In genomic region chr11:113313601-113314000, GRCh38 we compare ENCODE assay signal across 9 cellular contexts. TPM values are rescaled to one million over a fixed set of nuclear protein-coding genes. Genes with fewer than 3 reads are reported as not detected.
DNase-seq lines count a peak whose midpoint lies in the region; ATAC-seq, FAIRE-seq and TF ChIP-seq lines count a peak whose summit lies in the region.
"Had no signal": no experiment of that assay in that cellular context is flagged by ENCODE, and none has a peak within 500 bp of the region (broad histone marks: within the 10 kb centered on the region; RNA-seq: fewer than 3 reads in every experiment).

No MANE protein-coding gene starts in this region.

- no peaks in the 10 kb centered on the region for H3K27me3 Mint-ChIP-seq in CD4-positive, CD25-positive, alpha-beta regulatory T cell
- H3K27me3 Mint-ChIP-seq in natural killer cell (ENCODE audit: low read depth in 2 of 2), result peaks cover 0 to 2% of the 10 kb centered on the region in 2 donors

- no peak for ATAC-seq in CD4-positive, CD25-positive, alpha-beta regulatory T cell (ENCODE audit: low read depth in 2 of 2)
- ATAC-seq in K562 (no peak), natural killer cell (no peak)

- no peak for TF ChIP-seq RAD21 in K562 (CRISPR knock-in tag; conservative IDR thresholded peaks at IDR 0.05 in 1 of 2, IDR thresholded peaks at IDR 0.05 in 1 of 2)

- in situ Hi-C loops in K562 (cut with MboI), result loop anchor here (25.0 kb wide), 2 partner anchors 224 to 949 kb away; no protein-coding TSS in a partner anchor

- intact Hi-C loops in K562 (cut with micrococcal nuclease) (no loop called here), natural killer cell (cut with micrococcal nuclease) (no loop called here)

- peaks cover 13% of the 10 kb centered on the region for H3K4me1 ChIP-seq in CD4-positive, CD25-positive, alpha-beta regulatory T cell (ENCODE audit: control insufficient read depth, insufficient read depth, low read length, poor library complexity, severe bottlenecking)
- no peaks in the 10 kb centered on the region for H3K4me1 ChIP-seq in HUES6 (ENCODE audit: control insufficient read depth, insufficient read depth, low read length)
- H3K4me1 ChIP-seq in K562 (replicated peaks in 1 of 2; ENCODE audit: control insufficient read depth in 2 of 2, insufficient read depth in 2 of 2, low read length in 2 of 2), result peaks cover 5 to 8% of the 10 kb centered on the region in 2 experiments; a peak in 4 of 5 replicates

- no peak for TF ChIP-seq POLR2A in K562 (conservative IDR thresholded peaks at IDR 0.05)

- POLR2A ChIA-PET in K562 (lab: Yijun Ruan, JAX), result interaction anchor here (0.7 to 1.3 kb wide), 2 partner anchors 9 to 32 kb away, joined by 3 to 4 read pairs; no protein-coding TSS in a partner anchor

- 67% methylated on average over 3 of the region's 3 CpGs for WGBS in K562 (ENCODE audit: insufficient coverage, low coverage, missing lambda C conversion rate)

- TF ChIP-seq EP300 in K562 (IDR thresholded peaks at IDR 0.05; ENCODE audit: low read length), result no peak

- H2AFZ ChIP-seq in K562 (ENCODE audit: low read depth, low read length), result peak overlapping the region; percentile 92

- H3K4me1 Mint-ChIP-seq in CD4-positive, CD25-positive, alpha-beta regulatory T cell, result peaks cover 0 to 48% (median 32%) of the 10 kb centered on the region in 4 donors
- peaks cover 9 to 19% of the 10 kb centered on the region in 2 donors for H3K4me1 Mint-ChIP-seq in natural killer cell

- H3K9me1 ChIP-seq in K562 (ENCODE audit: control insufficient read depth, insufficient read depth, low read length), result no peaks in the 10 kb centered on the region

- H4K20me1 ChIP-seq in K562 (replicated peaks; ENCODE audit: control insufficient read depth, insufficient read depth, low read length), result no peaks in the 10 kb centered on the region

- H3K36me3 ChIP-seq in CD4-positive, CD25-positive, alpha-beta regulatory T cell (ENCODE audit: control insufficient read depth, insufficient read depth, low read length), result peaks cover 13% of the 10 kb centered on the region
- H3K36me3 ChIP-seq in HUES6 (ENCODE audit: control insufficient read depth, insufficient read depth, low read length), result peaks cover 6% of the 10 kb centered on the region; the same call in 1 of the 2 replicates
- no peaks in the 10 kb centered on the region for H3K36me3 ChIP-seq in K562 (ENCODE audit: control insufficient read depth, insufficient read depth, low read length)

- CTCF ChIA-PET in K562 (lab: Yijun Ruan, JAX; ENCODE audit: low intra/inter-chr PET ratio), result no interaction called here

- H3K4me3 Mint-ChIP-seq in CD4-positive, CD25-positive, alpha-beta regulatory T cell, result peak overlapping the region; percentile 82 to 96 (median 90)
- H3K4me3 Mint-ChIP-seq in natural killer cell, result peak overlapping the region; percentile 82

- TF ChIP-seq CTCF in K562 (IDR thresholded peaks at IDR 0.05 in 2 of 3, conservative IDR thresholded peaks at IDR 0.05 in 1 of 3; ENCODE audit: insufficient read depth in 2 of 3, low read depth in 1 of 3, low read length in 3 of 3) (no peak), natural killer cell (IDR thresholded peaks at IDR 0.05) (no peak)

- H3K27me3 ChIP-seq in CD4-positive, CD25-positive, alpha-beta regulatory T cell (ENCODE audit: control insufficient read depth, insufficient read depth, low read length), result no peaks in the 10 kb centered on the region
- H3K27me3 ChIP-seq in HUES6 (ENCODE audit: control insufficient read depth, insufficient read depth, low read length) (peaks cover 13% of the 10 kb centered on the region), K562 (ENCODE audit: control insufficient read depth in 2 of 2, insufficient read depth in 2 of 2, low read length in 2 of 2) (peaks cover 0 to 5% of the 10 kb centered on the region in 2 experiments; a peak in 2 of 5 replicates)

- H3K27ac ChIP-seq in CD4-positive, CD25-positive, alpha-beta regulatory T cell (ENCODE audit: insufficient read depth, low read length, poor library complexity, severe bottlenecking), result peak overlapping the region; percentile 90
- H3K27ac ChIP-seq in HUES6 (ENCODE audit: low read depth, low read length) (no peak overlapping the region), K562 (ENCODE audit: extremely low read depth, low read depth, low read length) (no peak overlapping the region)

- no TSS peak for BruUV-seq in K562 (replicated peaks; lab: Mats Ljungman, UMichigan)

- peaks cover 0 to 2% (median 0%) of the 10 kb centered on the region in 7 donors for H3K9me3 Mint-ChIP-seq in CD4-positive, CD25-positive, alpha-beta regulatory T cell
- H3K9me3 Mint-ChIP-seq in natural killer cell, result no peaks in the 10 kb centered on the region

- peaks cover 14% of the 10 kb centered on the region for H3K36me3 Mint-ChIP-seq in CD4-positive, CD25-positive, alpha-beta regulatory T cell
- peaks cover 5% of the 10 kb centered on the region for H3K36me3 Mint-ChIP-seq in natural killer cell

- no peak overlapping the region for H3K9ac ChIP-seq in HUES6 (ENCODE audit: low read length)
- no peak overlapping the region for H3K9ac ChIP-seq in K562 (ENCODE audit: insufficient read depth in 1 of 2, low read depth in 2 of 2, low read length in 2 of 2)

- peak; percentile 51 for FAIRE-seq in K562 (lab: Jason Lieb, UNC)

- H3K27ac Mint-ChIP-seq in CD4-positive, CD25-positive, alpha-beta regulatory T cell, result peak overlapping the region; percentile 89 to 96 (median 94)
- H3K27ac Mint-ChIP-seq in natural killer cell, result peak overlapping the region; percentile 79 to 85

- DNase-seq in CD4-positive, CD25-positive, alpha-beta regulatory T cell, result no peak
- DNase-seq in K562 (ENCODE audit: extremely low read depth in 1 of 4, low spot score in 3 of 4) (no peak), natural killer cell (no peak), NCI-H2227 treated with DMSO at 0.1 percent for 48 hours (lab: John Stamatoyannopoulos, UW) (no peak), HuH-7.5 (ENCODE audit: low spot score) (no peak), UCSD-AML1 (lab: John Stamatoyannopoulos, UW; ENCODE audit: unreplicated experiment) (no peak)
- DNase-seq in activated effector memory CD4-positive, alpha-beta T cell treated with anti-CD3 and anti-CD28 coated beads, Interleukin-2, amount 50 U/mL, for 16 hours, result no peak
- DNase-seq: GOT3 had no signal

- H3K4me2 ChIP-seq in K562 (ENCODE audit: insufficient read depth, low read length), result peak overlapping the region; percentile 69; the same call in 1 of the 2 replicates

- H3K79me2 ChIP-seq in K562 (ENCODE audit: control insufficient read depth, insufficient read depth, low read length), result peaks cover 6% of the 10 kb centered on the region; the same call in 2 of the 3 replicates

- peak overlapping the region; percentile 88 for H3K4me3 ChIP-seq in CD4-positive, CD25-positive, alpha-beta regulatory T cell (ENCODE audit: low read depth, low read length)
- peak overlapping the region; percentile 42; the same call in 1 of the 2 replicates for H3K4me3 ChIP-seq in HUES6 (ENCODE audit: low read depth, low read length)
- no peak overlapping the region for H3K4me3 ChIP-seq in K562

- H3K9me3 ChIP-seq in CD4-positive, CD25-positive, alpha-beta regulatory T cell (ENCODE audit: control insufficient read depth in 2 of 2, low read length in 2 of 2), result no peaks in the 10 kb centered on the region
- H3K9me3 ChIP-seq in HUES6 (ENCODE audit: control insufficient read depth, insufficient read depth, low read depth, low read length) (no peaks in the 10 kb centered on the region), K562 (replicated peaks; ENCODE audit: control insufficient read depth, insufficient read depth, low read depth, low read length) (no peaks in the 10 kb centered on the region)

TF ChIP-seq in K562, 482 proteins besides CTCF, POLR2A, EP300 and RAD21 (continues in another document):
- no peak for TF ChIP-seq NR4A1 (CRISPR knock-in tag; IDR thresholded peaks at IDR 0.05)
- no peak for TF ChIP-seq NR4A1 (tag; IDR thresholded peaks at IDR 0.05)
- no peak for TF ChIP-seq KAT2B (IDR thresholded peaks at IDR 0.05; ENCODE audit: low read depth, low read length)
- TF ChIP-seq NFE2L1 (tag; IDR thresholded peaks at IDR 0.05; ENCODE audit: borderline replicate concordance, low read depth), result no peak
- TF ChIP-seq HSF4 (CRISPR knock-in tag; IDR thresholded peaks at IDR 0.05; ENCODE audit: borderline replicate concordance), result no peak
- TF ChIP-seq HMBOX1 (IDR thresholded peaks at IDR 0.05), result no peak
- TF ChIP-seq PYGO2 (tag; IDR thresholded peaks at IDR 0.05), result no peak
- no peak for TF ChIP-seq CREM (IDR thresholded peaks at IDR 0.05; ENCODE audit: low read depth)

RNA-seq across cellular contexts. Expression of gene TTC12, which starts 0.8 kb away (rescaled TPM):
- 22.2 TPM for total RNA-seq in CD4-positive, CD25-positive, alpha-beta regulatory T cell
- 10 to 100 TPM in 2 of 4 donors, 1 to 10 TPM in 2; 8.0 to 12.7 (median 10.1) TPM for polyA plus RNA-seq in CD4-positive, CD25-positive, alpha-beta regulatory T cell
- total RNA-seq in K562 (2011; cell fraction: chromatin; rRNA removed; ENCODE audit: low replicate concordance), result 28.3 and 44.1 TPM in 2 replicates
- total RNA-seq in K562 (2011; cell fraction: nucleolus; rRNA removed), result 12.5 and 15.3 TPM in 2 replicates
- total RNA-seq in K562 (2011; cell fraction: nucleoplasm; rRNA removed), result 13.1 and 21.4 TPM in 2 replicates
- 10.0 and 18.9 TPM in 2 replicates for total RNA-seq in K562 (2014; rRNA removed)
- total RNA-seq in K562 (2014; rRNA removed; fragmentation: Illumina TruSeq; extraction: Trizol), result 15.1 and 15.3 TPM in 2 replicates
- 16.0 and 18.9 TPM in 2 replicates for total RNA-seq in K562 (2015; rRNA removed; fragmentation: Illumina TruSeq; extraction: Trizol)
- total RNA-seq in K562 (2021), result 8.4 and 8.5 TPM in 2 replicates
- polyA plus RNA-seq in K562 (2011; rRNA removed), result 10.2 and 13.4 TPM in 2 replicates
- 4.3 and 4.8 TPM in 2 replicates for polyA plus RNA-seq in K562 (2011; cell fraction: cytosol; rRNA removed)
- polyA plus RNA-seq in K562 (2011; cell fraction: nucleus; rRNA removed), result 37.7 and 40.7 TPM in 2 replicates
- polyA plus RNA-seq in K562 (2012), result 7.1 and 9.9 TPM in 2 replicates
- 12.1 and 14.0 TPM in 2 replicates for polyA plus RNA-seq in K562 (2014; fragmentation: Illumina TruSeq; extraction: Trizol)
- 1 to 10 TPM; 5.1 to 9.1 TPM for polyA plus RNA-seq in K562 (2014; fragmentation: Nextera tagmentation; extraction: Ambion mirVana)
- 9.4 and 19.9 TPM in 2 replicates for polyA plus RNA-seq in K562 (2014; rRNA removed)
- 13.0 and 20.5 TPM in 2 replicates for polyA minus RNA-seq in K562 (2011; rRNA and poly(A)+ RNA removed)
- 2.5 and 7.3 TPM in 2 replicates for polyA minus RNA-seq in K562 (2011; cell fraction: cytosol; rRNA and poly(A)+ RNA removed)
- 26.5 and 41.2 TPM in 2 replicates for polyA minus RNA-seq in K562 (2011; cell fraction: nucleus; rRNA and poly(A)+ RNA removed)
- 10 to 100 TPM; 20.8 to 25.4 (median 24.1) TPM for total RNA-seq in natural killer cell
